1 cellular context compared by ENCODE assay signal in genomic region chr7:29684146-29684786, GRCh38.
TF ChIP-seq lines count a peak whose summit lies in the region.

No MANE protein-coding gene starts in this region.

TF ChIP-seq in HepG2, 621 proteins besides CTCF, POLR2A, EP300 and RAD21 (continued from another document):
- TF ChIP-seq, protein P1, sequence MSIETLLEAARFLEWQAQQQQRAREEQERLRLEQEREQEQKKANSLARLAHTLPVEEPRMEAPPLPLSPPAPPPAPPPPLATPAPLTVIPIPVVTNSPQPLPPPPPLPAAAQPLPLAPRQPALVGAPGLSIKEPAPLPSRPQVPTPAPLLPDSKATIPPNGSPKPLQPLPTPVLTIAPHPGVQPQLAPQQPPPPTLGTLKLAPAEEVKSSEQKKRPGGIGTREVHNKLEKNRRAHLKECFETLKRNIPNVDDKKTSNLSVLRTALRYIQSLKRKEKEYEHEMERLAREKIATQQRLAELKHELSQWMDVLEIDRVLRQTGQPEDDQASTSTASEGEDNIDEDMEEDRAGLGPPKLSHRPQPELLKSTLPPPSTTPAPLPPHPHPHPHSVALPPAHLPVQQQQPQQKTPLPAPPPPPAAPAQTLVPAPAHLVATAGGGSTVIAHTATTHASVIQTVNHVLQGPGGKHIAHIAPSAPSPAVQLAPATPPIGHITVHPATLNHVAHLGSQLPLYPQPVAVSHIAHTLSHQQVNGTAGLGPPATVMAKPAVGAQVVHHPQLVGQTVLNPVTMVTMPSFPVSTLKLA (IDR thresholded peaks at IDR 0.05), result peak; percentile 48
- peak; percentile 24; the same call in 1 of the 2 replicates for TF ChIP-seq MXD1 (CRISPR knock-in tag; IDR thresholded peaks at IDR 0.05)
- TF ChIP-seq ZSCAN29 (CRISPR knock-in tag; conservative IDR thresholded peaks at IDR 0.05), result 0 out of 2 replicates have a peak, but pooled peaks have one; percentile 38
